Comparison of ENCODE assay signal across 3 cellular contexts in the genomic region with DNA sequence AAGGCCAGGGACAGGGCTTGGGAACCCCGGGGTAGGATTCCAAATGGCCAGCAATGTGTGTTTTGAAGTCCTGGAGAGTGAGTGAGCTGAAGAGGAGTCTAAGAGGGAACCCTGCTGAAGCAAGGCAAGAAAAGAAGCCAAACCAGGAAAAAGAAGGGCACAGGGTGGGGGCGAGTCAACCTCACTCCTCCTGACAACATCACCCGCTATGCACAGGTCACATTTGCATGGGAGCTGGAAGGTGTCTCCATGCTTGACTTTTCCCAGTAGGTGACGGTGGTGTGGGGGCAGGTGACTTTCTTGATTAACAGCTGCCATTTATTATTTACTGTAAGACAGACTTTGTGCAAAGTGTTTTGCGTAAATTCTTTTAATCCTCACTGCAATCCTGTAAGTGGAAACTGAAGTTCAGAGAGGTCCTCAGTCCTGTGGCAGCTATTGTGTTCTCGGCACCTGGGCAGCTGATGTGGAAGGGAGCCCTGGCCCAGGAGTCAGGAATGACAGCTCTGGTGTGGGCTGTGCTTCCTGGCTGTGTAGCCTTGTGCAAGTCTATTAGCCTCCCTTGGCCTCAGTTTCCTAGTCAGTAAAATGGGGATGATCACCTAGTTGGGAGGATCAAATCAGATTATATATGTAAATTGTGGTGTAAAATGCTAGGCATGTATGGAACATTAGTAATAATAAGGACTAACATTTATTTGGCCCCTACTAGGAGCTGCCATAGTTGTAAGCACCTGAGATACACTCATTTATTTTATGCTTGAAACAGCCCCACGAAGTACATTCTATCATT.
TF ChIP-seq lines count a peak whose summit lies in the region.

No MANE protein-coding gene starts in this region.

TF ChIP-seq in SK-N-SH, 30 proteins besides CTCF, POLR2A, EP300 and RAD21 (continued from another document):
- TF ChIP-seq GABPA (IDR thresholded peaks at IDR 0.05; ENCODE audit: low read depth) (no peak), FOXM1 (IDR thresholded peaks at IDR 0.05; ENCODE audit: low read depth) (no peak)
TF ChIP-seq in SK-N-SH: peak in this region for 0.

TF ChIP-seq in SK-N-SH treated with all-trans-retinoic acid at 6 μM for 48 hours, 23 proteins besides CTCF, POLR2A, EP300 and RAD21 (continued from another document):
- TF ChIP-seq TOX (CRISPR knock-in tag; IDR thresholded peaks at IDR 0.05; ENCODE audit: borderline replicate concordance), result no peak
- no peak for TF ChIP-seq PPARA (CRISPR knock-in tag; IDR thresholded peaks at IDR 0.05; ENCODE audit: borderline replicate concordance)
- TF ChIP-seq, protein P1, sequence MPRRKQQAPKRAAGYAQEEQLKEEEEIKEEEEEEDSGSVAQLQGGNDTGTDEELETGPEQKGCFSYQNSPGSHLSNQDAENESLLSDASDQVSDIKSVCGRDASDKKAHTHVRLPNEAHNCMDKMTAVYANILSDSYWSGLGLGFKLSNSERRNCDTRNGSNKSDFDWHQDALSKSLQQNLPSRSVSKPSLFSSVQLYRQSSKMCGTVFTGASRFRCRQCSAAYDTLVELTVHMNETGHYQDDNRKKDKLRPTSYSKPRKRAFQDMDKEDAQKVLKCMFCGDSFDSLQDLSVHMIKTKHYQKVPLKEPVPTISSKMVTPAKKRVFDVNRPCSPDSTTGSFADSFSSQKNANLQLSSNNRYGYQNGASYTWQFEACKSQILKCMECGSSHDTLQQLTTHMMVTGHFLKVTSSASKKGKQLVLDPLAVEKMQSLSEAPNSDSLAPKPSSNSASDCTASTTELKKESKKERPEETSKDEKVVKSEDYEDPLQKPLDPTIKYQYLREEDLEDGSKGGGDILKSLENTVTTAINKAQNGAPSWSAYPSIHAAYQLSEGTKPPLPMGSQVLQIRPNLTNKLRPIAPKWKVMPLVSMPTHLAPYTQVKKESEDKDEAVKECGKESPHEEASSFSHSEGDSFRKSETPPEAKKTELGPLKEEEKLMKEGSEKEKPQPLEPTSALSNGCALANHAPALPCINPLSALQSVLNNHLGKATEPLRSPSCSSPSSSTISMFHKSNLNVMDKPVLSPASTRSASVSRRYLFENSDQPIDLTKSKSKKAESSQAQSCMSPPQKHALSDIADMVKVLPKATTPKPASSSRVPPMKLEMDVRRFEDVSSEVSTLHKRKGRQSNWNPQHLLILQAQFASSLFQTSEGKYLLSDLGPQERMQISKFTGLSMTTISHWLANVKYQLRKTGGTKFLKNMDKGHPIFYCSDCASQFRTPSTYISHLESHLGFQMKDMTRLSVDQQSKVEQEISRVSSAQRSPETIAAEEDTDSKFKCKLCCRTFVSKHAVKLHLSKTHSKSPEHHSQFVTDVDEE (CRISPR knock-in tag; IDR thresholded peaks at IDR 0.05), result no peak
- no peak for TF ChIP-seq SNAI2 (CRISPR knock-in tag; IDR thresholded peaks at IDR 0.05)
- no peak for TF ChIP-seq RARB (CRISPR knock-in tag; IDR thresholded peaks at IDR 0.05)
- no peak for TF ChIP-seq ZC3H10 (CRISPR knock-in tag; IDR thresholded peaks at IDR 0.05)
- TF ChIP-seq CSDC2 (CRISPR knock-in tag; IDR thresholded peaks at IDR 0.05), result no peak
- TF ChIP-seq, protein P2, sequence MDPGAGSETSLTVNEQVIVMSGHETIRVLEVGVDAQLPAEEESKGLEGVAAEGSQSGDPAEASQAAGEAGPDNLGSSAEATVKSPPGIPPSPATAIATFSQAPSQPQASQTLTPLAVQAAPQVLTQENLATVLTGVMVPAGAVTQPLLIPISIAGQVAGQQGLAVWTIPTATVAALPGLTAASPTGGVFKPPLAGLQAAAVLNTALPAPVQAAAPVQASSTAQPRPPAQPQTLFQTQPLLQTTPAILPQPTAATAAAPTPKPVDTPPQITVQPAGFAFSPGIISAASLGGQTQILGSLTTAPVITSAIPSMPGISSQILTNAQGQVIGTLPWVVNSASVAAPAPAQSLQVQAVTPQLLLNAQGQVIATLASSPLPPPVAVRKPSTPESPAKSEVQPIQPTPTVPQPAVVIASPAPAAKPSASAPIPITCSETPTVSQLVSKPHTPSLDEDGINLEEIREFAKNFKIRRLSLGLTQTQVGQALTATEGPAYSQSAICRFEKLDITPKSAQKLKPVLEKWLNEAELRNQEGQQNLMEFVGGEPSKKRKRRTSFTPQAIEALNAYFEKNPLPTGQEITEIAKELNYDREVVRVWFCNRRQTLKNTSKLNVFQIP (CRISPR knock-in tag; IDR thresholded peaks at IDR 0.05; ENCODE audit: borderline replicate concordance, low read depth), result no peak
- TF ChIP-seq, protein P3, sequence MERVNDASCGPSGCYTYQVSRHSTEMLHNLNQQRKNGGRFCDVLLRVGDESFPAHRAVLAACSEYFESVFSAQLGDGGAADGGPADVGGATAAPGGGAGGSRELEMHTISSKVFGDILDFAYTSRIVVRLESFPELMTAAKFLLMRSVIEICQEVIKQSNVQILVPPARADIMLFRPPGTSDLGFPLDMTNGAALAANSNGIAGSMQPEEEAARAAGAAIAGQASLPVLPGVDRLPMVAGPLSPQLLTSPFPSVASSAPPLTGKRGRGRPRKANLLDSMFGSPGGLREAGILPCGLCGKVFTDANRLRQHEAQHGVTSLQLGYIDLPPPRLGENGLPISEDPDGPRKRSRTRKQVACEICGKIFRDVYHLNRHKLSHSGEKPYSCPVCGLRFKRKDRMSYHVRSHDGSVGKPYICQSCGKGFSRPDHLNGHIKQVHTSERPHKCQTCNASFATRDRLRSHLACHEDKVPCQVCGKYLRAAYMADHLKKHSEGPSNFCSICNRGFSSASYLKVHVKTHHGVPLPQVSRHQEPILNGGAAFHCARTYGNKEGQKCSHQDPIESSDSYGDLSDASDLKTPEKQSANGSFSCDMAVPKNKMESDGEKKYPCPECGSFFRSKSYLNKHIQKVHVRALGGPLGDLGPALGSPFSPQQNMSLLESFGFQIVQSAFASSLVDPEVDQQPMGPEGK (CRISPR knock-in tag; IDR thresholded peaks at IDR 0.05; ENCODE audit: borderline replicate concordance), result no peak
- no peak for TF ChIP-seq ZNF70 (CRISPR knock-in tag; IDR thresholded peaks at IDR 0.05)
- no peak for TF ChIP-seq BACH2 (CRISPR knock-in tag; IDR thresholded peaks at IDR 0.05; ENCODE audit: borderline replicate concordance)
- no peak for TF ChIP-seq ESRRG (CRISPR knock-in tag; IDR thresholded peaks at IDR 0.05)
- TF ChIP-seq ZNF8 (CRISPR knock-in tag; IDR thresholded peaks at IDR 0.05), result no peak
- TF ChIP-seq ZNF565 (CRISPR knock-in tag; conservative IDR thresholded peaks at IDR 0.05; ENCODE audit: low read depth), result no peak

TF ChIP-seq in WTC11, 78 proteins besides CTCF, POLR2A, EP300 and RAD21 (continued from another document):
- TF ChIP-seq, protein P4, sequence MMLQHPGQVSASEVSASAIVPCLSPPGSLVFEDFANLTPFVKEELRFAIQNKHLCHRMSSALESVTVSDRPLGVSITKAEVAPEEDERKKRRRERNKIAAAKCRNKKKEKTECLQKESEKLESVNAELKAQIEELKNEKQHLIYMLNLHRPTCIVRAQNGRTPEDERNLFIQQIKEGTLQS (CRISPR knock-in tag; conservative IDR thresholded peaks at IDR 0.05), result no peak
- TF ChIP-seq, protein P5, sequence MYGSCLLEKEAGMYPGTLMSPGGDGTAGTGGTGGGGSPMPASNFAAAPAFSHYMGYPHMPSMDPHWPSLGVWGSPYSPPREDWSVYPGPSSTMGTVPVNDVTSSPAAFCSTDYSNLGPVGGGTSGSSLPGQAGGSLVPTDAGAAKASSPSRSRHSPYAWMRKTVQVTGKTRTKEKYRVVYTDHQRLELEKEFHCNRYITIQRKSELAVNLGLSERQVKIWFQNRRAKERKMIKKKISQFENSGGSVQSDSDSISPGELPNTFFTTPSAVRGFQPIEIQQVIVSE (CRISPR knock-in tag; IDR thresholded peaks at IDR 0.05; ENCODE audit: borderline replicate concordance), result no peak
- TF ChIP-seq CREM (CRISPR knock-in tag; IDR thresholded peaks at IDR 0.05), result no peak
- no peak for TF ChIP-seq GRHL2 (CRISPR knock-in tag; IDR thresholded peaks at IDR 0.05; ENCODE audit: insufficient replicate concordance, severe bottlenecking)
- TF ChIP-seq HMGA2 (CRISPR knock-in tag; IDR thresholded peaks at IDR 0.05), result no peak
- TF ChIP-seq TEAD1 (CRISPR knock-in tag; IDR thresholded peaks at IDR 0.05), result no peak
- no peak for TF ChIP-seq PRRX2 (CRISPR knock-in tag; IDR thresholded peaks at IDR 0.05)
- TF ChIP-seq, protein P6, sequence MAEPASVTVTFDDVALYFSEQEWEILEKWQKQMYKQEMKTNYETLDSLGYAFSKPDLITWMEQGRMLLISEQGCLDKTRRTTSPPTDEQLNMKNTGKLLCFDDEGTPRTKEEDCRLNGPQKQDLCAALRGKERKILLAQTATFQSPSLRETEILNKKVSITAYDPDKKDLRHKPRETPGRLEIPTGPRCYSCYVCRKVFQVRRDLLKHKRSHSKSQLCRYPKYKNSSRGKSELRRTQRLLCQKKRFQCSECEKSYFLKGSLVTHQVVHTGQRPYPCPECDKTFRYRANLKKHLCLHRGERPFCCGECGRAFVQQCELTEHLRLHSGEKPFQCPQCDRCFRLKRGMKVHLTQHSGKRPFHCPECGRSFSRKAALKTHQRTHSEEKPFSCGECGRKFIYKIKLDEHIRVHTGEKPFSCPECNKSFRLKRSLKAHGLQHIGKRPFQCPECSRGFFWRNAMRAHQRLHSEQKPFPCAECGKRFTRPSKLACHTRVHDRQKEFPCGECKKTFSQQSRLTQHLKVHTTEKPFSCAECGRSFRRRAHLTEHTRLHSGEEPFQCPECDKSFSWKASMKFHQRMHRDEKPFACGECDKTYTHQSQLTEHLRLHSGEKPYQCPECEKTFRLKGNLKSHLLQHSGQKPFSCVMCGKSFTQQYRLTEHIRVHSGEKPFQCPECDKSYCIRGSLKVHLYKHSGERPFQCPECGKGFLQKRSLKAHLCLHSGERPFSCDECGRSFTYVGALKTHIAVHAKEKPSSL (CRISPR knock-in tag; conservative IDR thresholded peaks at IDR 0.05), result no peak
- no peak for TF ChIP-seq NFATC4 (CRISPR knock-in tag; IDR thresholded peaks at IDR 0.05)
- TF ChIP-seq, protein P7, sequence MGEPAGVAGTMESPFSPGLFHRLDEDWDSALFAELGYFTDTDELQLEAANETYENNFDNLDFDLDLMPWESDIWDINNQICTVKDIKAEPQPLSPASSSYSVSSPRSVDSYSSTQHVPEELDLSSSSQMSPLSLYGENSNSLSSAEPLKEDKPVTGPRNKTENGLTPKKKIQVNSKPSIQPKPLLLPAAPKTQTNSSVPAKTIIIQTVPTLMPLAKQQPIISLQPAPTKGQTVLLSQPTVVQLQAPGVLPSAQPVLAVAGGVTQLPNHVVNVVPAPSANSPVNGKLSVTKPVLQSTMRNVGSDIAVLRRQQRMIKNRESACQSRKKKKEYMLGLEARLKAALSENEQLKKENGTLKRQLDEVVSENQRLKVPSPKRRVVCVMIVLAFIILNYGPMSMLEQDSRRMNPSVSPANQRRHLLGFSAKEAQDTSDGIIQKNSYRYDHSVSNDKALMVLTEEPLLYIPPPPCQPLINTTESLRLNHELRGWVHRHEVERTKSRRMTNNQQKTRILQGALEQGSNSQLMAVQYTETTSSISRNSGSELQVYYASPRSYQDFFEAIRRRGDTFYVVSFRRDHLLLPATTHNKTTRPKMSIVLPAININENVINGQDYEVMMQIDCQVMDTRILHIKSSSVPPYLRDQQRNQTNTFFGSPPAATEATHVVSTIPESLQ (CRISPR knock-in tag; IDR thresholded peaks at IDR 0.05), result no peak
